In the genomic region with DNA sequence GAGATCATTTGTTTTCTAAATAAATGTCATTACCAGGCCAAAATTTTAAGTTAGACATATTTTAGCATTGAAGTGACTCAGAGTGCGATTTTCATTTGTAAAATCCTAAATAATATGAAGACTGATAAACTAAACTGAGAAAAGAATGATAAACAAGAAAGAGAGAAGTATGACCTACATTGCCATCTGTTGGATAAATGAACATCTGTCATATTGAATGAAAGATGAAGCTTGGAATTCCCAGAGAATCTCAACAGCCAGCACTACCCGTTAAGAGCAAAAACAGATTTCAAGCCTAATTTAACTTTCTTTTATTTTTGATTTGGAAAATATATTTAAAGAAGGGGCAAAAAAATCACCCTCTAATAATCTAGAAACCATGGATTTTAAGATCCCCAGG, we compare ENCODE assay signal across 21 cellular contexts.
DNase-seq lines count a peak whose midpoint lies in the region; ATAC-seq lines count a peak whose summit lies in the region.
"Had no signal": no experiment of that assay in that cellular context is flagged by ENCODE, and none has a peak within 500 bp of the region (broad histone marks: within the 10 kb centered on the region; RNA-seq: fewer than 3 reads in every experiment).

No MANE protein-coding gene starts in this region.

- ATAC-seq in GM18909 (IDR thresholded peaks at IDR 0.05; ENCODE audit: poor library complexity, unreplicated experiment), result no peak
- ATAC-seq: A549, Panc1, T-cell had no signal

- DNase-seq in DMS 273 treated with DMSO at 0.1 percent for 48 hours (lab: John Stamatoyannopoulos, UW) (peak; percentile 75), NCI-H1694 (lab: John Stamatoyannopoulos, UW) (peak; percentile 51), NCI-H524 (lab: John Stamatoyannopoulos, UW) (peak; percentile 8 to 56), cerebellum (ENCODE audit: low spot score) (peak; percentile 44), iPS-NIHi7 (ENCODE audit: extremely low spot score) (no peak), GM19238 (ENCODE audit: insufficient read length, low spot score) (no peak)
- no peak for DNase-seq in activated T-cell treated with anti-CD3 and anti-CD28 coated beads, Interleukin-2, amount 50 U/mL, for 1 hour
- DNase-seq: Caco-2; CD4-positive, alpha-beta memory T cell; DMS153; DND-41; HCEC 1CT; MM.1S; NCI-H2081; NCI-H510A; NCI-H774; SHP77; T-cell had no signal

Comparison
In these comparisons a context has a peak if more than half of its experiments do, and no peak if none do; other contexts are left out.
1. DNase-seq: peak in DMS 273 treated with DMSO at 0.1 percent for 48 hours (single experiment), NCI-H1694 (single experiment), NCI-H524 (2 of 2) and cerebellum (single experiment); none in iPS-NIHi7 (single experiment), activated T-cell treated with anti-CD3 and anti-CD28 coated beads, Interleukin-2, amount 50 U/mL, for 1 hour (single experiment) and GM19238 (single experiment).